Comparison of ENCODE assay signal across 15 cellular contexts in genomic region chr6:70059047-70059719, GRCh38.
"Had no signal": no experiment of that assay in that cellular context is flagged by ENCODE, and none has a peak within 500 bp of the region (broad histone marks: within the 10 kb centered on the region; RNA-seq: fewer than 3 reads in every experiment).

No MANE protein-coding gene starts in this region.

- H3K4me1 ChIP-seq: ascending aorta, spleen, tibial artery had no signal

- H3K27ac ChIP-seq: ascending aorta, esophagus muscularis mucosa, neutrophil, spleen, tibial artery, VCaP had no signal

- DNase-seq: activated CD4-positive, alpha-beta T cell treated with anti-CD3 and anti-CD28 coated beads for 4 hours; activated CD8-positive, alpha-beta memory T cell treated with anti-CD3 and anti-CD28 coated beads, Interleukin-2, amount 50 U/mL, for 48 hours; activated CD8-positive, alpha-beta T cell treated with anti-CD3 and anti-CD28 coated beads, Interleukin-2, amount 10 ng/mL, durations not matched to agents 7 days and 5 days; glutamatergic neuron; immature natural killer cell; left cardiac atrium; mammary epithelial cell; naive thymus-derived CD4-positive, alpha-beta T cell; spleen; stimulated activated CD4-positive, alpha-beta T cell treated with anti-CD3 and anti-CD28 coated beads, Interleukin-1b, Interleukin-23, amount 100 ng/mL, for 48 hours; tibial artery had no signal

- H3K27me3 ChIP-seq: ascending aorta, esophagus muscularis mucosa, neutrophil, spleen, tibial artery had no signal

- H3K36me3 ChIP-seq: ascending aorta, esophagus muscularis mucosa, neutrophil, spleen, tibial artery had no signal

- H3K9me3 ChIP-seq: ascending aorta, esophagus muscularis mucosa, neutrophil, spleen, tibial artery had no signal

- H3K4me3 ChIP-seq: ascending aorta, esophagus muscularis mucosa, spleen, tibial artery had no signal
